In the genomic region with DNA sequence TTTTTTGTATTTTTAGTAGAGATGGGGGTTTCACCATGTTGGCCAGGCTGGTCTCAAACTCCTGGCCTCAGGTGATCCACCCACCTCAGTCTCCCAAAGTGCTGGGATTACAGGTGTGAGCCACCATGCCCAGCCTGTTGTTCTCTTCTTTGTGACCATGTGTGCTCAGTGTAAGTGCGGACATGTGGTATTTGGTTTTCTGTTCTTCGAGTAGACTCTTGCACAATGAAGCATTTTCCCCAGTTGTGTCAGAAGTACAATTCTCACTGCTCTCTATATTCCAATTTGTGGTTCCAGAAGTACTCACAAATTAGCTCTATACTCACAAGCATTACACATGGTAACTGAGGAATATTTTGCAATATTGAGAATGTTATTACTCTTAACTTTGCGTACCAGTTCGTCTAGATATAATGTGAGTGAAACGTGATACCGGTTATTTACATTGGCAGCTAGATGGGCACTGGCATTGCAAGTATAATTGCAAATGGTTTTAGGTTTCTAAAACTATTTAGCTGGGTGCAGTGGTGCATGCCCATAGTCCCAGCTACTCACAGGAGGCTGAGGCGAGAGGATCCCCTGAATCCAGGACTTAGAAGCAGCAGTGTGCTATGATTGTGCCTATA, we compare ENCODE assay signal across 23 cellular contexts. TPM values are rescaled to one million over a fixed set of nuclear protein-coding genes. Genes with fewer than 3 reads are reported as not detected.
A peak's percentile ranks its signal among the peaks of the same experiment; 100 is the strongest.
DNase-seq lines count a peak whose midpoint lies in the region; ATAC-seq and TF ChIP-seq lines count a peak whose summit lies in the region.
"Had no signal": no experiment of that assay in that cellular context is flagged by ENCODE, and none has a peak within 500 bp of the region (broad histone marks: within the 10 kb centered on the region; RNA-seq: fewer than 3 reads in every experiment).

No MANE protein-coding gene starts in this region.

- ATAC-seq in activated T-cell treated with anti-CD3 and anti-CD28 coated beads, Interleukin-2, amount 50 U/mL, for 4 hours, result no peak
- ATAC-seq in HG03565 (IDR thresholded peaks at IDR 0.05; ENCODE audit: unreplicated experiment), result no peak
- ATAC-seq: activated CD8-positive, alpha-beta T cell treated with anti-CD3 and anti-CD28 coated beads, Interleukin-2, amount 10 ng/mL, durations not matched to agents 7 days and 5 days; HCT116; heart right ventricle had no signal

- peaks cover 5% of the 10 kb centered on the region for H3K9me3 Mint-ChIP-seq in activated T-cell treated with anti-CD3 and anti-CD28 coated beads, Interleukin-2, amount 50 U/mL, for 4 hours

- no peak overlapping the region for H3K4me3 ChIP-seq in LNCaP clone FGC (ENCODE audit: low read depth, low read length)
- H3K4me3 ChIP-seq: adrenal gland, heart right ventricle, upper lobe of left lung had no signal

- H3K4me1 Mint-ChIP-seq in activated T-cell treated with anti-CD3 and anti-CD28 coated beads, Interleukin-2, amount 50 U/mL, for 4 hours (ENCODE audit: low read depth), result no peaks in the 10 kb centered on the region

- TF ChIP-seq CTCF in LNCaP clone FGC (IDR thresholded peaks at IDR 0.05; ENCODE audit: control insufficient read depth, extremely low read depth, insufficient read depth), result no peak

- peaks cover 13% of the 10 kb centered on the region for H3K27me3 Mint-ChIP-seq in activated T-cell treated with anti-CD3 and anti-CD28 coated beads, Interleukin-2, amount 50 U/mL, for 4 hours (ENCODE audit: low read depth)

- no peak overlapping the region for H3K4me3 Mint-ChIP-seq in activated T-cell treated with anti-CD3 and anti-CD28 coated beads, Interleukin-2, amount 50 U/mL, for 4 hours
- H3K4me3 Mint-ChIP-seq: activated CD8-positive, alpha-beta T cell treated with anti-CD3 and anti-CD28 coated beads, Interleukin-2, amount 10 ng/mL, durations not matched to agents 7 days and 5 days had no signal

- no peaks in the 10 kb centered on the region for H3K36me3 Mint-ChIP-seq in activated T-cell treated with anti-CD3 and anti-CD28 coated beads, Interleukin-2, amount 50 U/mL, for 4 hours (ENCODE audit: insufficient read depth)

- DNase-seq in DMS53 (lab: John Stamatoyannopoulos, UW), result peak; percentile 1
- DNase-seq in DMS53 treated with DMSO at 0.1 percent for 48 hours (lab: John Stamatoyannopoulos, UW; ENCODE audit: unreplicated experiment), result no peak
- peak; percentile 59 for DNase-seq in LNCaP clone FGC (ENCODE audit: low read depth)
- DNase-seq in NCI-H526 (lab: John Stamatoyannopoulos, UW), result peak; percentile 23 to 28
- peak; percentile 46 for DNase-seq in left kidney (ENCODE audit: low read depth, low spot score)
- DNase-seq in Ammon's horn (ENCODE audit: low spot score), result no peak
- DNase-seq in activated T-cell treated with anti-CD3 and anti-CD28 coated beads, Interleukin-2, amount 50 U/mL, for 4 hours, result no peak
- DNase-seq: 8988T; activated CD4-positive, alpha-beta T cell treated with anti-CD3 and anti-CD28 coated beads for 1 hour; activated CD8-positive, alpha-beta T cell treated with anti-CD3 and anti-CD28 coated beads, Interleukin-2, amount 10 ng/mL, durations not matched to agents 7 days and 5 days; adrenal gland; brain microvascular endothelial cell; effector CD8-positive, alpha-beta T cell; foreskin fibroblast; heart right ventricle; IMR-90; mesendoderm; NCI-H1436; NCI-H2227 treated with DMSO at 0.1 percent for 48 hours; T-helper 1 cell had no signal

RNA-seq across cellular contexts. Expression of gene MTMR14, which starts 34.2 kb away (rescaled TPM):
- total RNA-seq in activated T-cell treated with anti-CD3 and anti-CD28 coated beads, Interleukin-2, amount 50 U/mL, for 4 hours, result 10 to 100 TPM; 42.5 to 47.6 (median 44.1) TPM

Comparison
In these comparisons a context has a peak if more than half of its experiments do, and no peak if none do; other contexts are left out.
1. DNase-seq: peak in DMS53 (single experiment), LNCaP clone FGC (single experiment), NCI-H526 (2 of 2) and left kidney (single experiment); none in DMS53 treated with DMSO at 0.1 percent for 48 hours (single experiment), Ammon's horn (single experiment) and activated T-cell treated with anti-CD3 and anti-CD28 coated beads, Interleukin-2, amount 50 U/mL, for 4 hours (single experiment).